Comparison of ENCODE assay signal across 9 cellular contexts in genomic region chr12:131452444-131452860, GRCh38.
DNase-seq lines count a peak whose midpoint lies in the region; ATAC-seq lines count a peak whose summit lies in the region.
"Had no signal": no experiment of that assay in that cellular context is flagged by ENCODE, and none has a peak within 500 bp of the region (broad histone marks: within the 10 kb centered on the region; RNA-seq: fewer than 3 reads in every experiment).

No MANE protein-coding gene starts in this region.

- ATAC-seq in HG02798 (IDR thresholded peaks at IDR 0.05; ENCODE audit: poor library complexity, unreplicated experiment) = no peak
- no peak for ATAC-seq in HG02840 (IDR thresholded peaks at IDR 0.05; ENCODE audit: low FRiP score, unreplicated experiment)
- ATAC-seq in effector memory CD8-positive, alpha-beta T cell (replicated peaks) = no peak

- no peak overlapping the region for H3K4me3 Mint-ChIP-seq in effector memory CD8-positive, alpha-beta T cell

- no peak overlapping the region for H3K27ac Mint-ChIP-seq in effector memory CD8-positive, alpha-beta T cell

- DNase-seq in NCI-H2196 (lab: John Stamatoyannopoulos, UW; ENCODE audit: unreplicated experiment) = peak; percentile 6
- no peak for DNase-seq in NCI-H2196 treated with DMSO at 0.1 percent for 48 hours (lab: John Stamatoyannopoulos, UW; ENCODE audit: unreplicated experiment)
- peak; percentile 11 for DNase-seq in LoVo (ENCODE audit: low spot score)
- peak; percentile 26 for DNase-seq in dermis blood vessel endothelial cell
- peak; percentile 31 for DNase-seq in stimulated activated CD4-positive, alpha-beta T cell treated with anti-CD3 and anti-CD28 coated beads, Interleukin-1b, Interleukin-23, amount 100 ng/mL, for 48 hours
- no peak for DNase-seq in effector memory CD8-positive, alpha-beta T cell
- DNase-seq: pancreas had no signal

- peaks cover 31% of the 10 kb centered on the region in 2 donors for H3K27me3 Mint-ChIP-seq in effector memory CD8-positive, alpha-beta T cell

- no peaks in the 10 kb centered on the region for H3K4me1 Mint-ChIP-seq in effector memory CD8-positive, alpha-beta T cell (ENCODE audit: low read depth in 2 of 2)

- H3K9me3 Mint-ChIP-seq in effector memory CD8-positive, alpha-beta T cell = peaks cover 0 to 3% of the 10 kb centered on the region in 2 donors

- peaks cover 4% of the 10 kb centered on the region for H3K36me3 Mint-ChIP-seq in effector memory CD8-positive, alpha-beta T cell (ENCODE audit: insufficient read depth)

Comparison
In these comparisons a context has a peak if more than half of its experiments do, and no peak if none do; other contexts are left out.
1. DNase-seq: peak in NCI-H2196 (single experiment), LoVo (single experiment), dermis blood vessel endothelial cell (single experiment) and stimulated activated CD4-positive, alpha-beta T cell treated with anti-CD3 and anti-CD28 coated beads, Interleukin-1b, Interleukin-23, amount 100 ng/mL, for 48 hours (single experiment); none in NCI-H2196 treated with DMSO at 0.1 percent for 48 hours (single experiment) and effector memory CD8-positive, alpha-beta T cell (0 of 3).